In genomic region chr1:68453060-68453665, GRCh38 we compare ENCODE assay signal across 24 cellular contexts. TPM values are rescaled to one million over a fixed set of nuclear protein-coding genes. Genes with fewer than 3 reads are reported as not detected.
"Had no signal": no experiment of that assay in that cellular context is flagged by ENCODE, and none has a peak within 500 bp of the region (broad histone marks: within the 10 kb centered on the region; RNA-seq: fewer than 3 reads in every experiment).

No MANE protein-coding gene starts in this region.

- H3K4me3 Mint-ChIP-seq: activated CD4-positive, alpha-beta memory T cell treated with anti-CD3 and anti-CD28 coated beads for 36 hours; activated CD4-positive, alpha-beta T cell treated with anti-CD3 and anti-CD28 coated beads for 36 hours; activated CD8-positive, alpha-beta memory T cell treated with anti-CD3 and anti-CD28 coated beads, Interleukin-2, amount 10 ng/mL, durations not matched to agents 7 days and 5 days; activated naive CD4-positive, alpha-beta T cell treated with anti-CD3 and anti-CD28 coated beads for 36 hours; activated naive CD8-positive, alpha-beta T cell treated with anti-CD3 and anti-CD28 coated beads, Interleukin-2, amount 50 U/mL, for 24 hours; natural killer cell treated with Interleukin-12 subunit alpha and Interleukin-12 subunit beta and Interleukin-15 and Interleukin-18, amount 100 ng/mL, for 72 hours; T-helper 1 cell treated with Interleukin-12 subunit alpha and Interleukin-12 subunit beta and Interleukin-4 antibody, amounts not matched to agents 30 μg/mL and 1 μg/mL, for 36 hours had no signal

- H3K4me1 Mint-ChIP-seq: activated CD4-positive, alpha-beta T cell treated with anti-CD3 and anti-CD28 coated beads for 36 hours; activated CD8-positive, alpha-beta memory T cell treated with anti-CD3 and anti-CD28 coated beads, Interleukin-2, amount 10 ng/mL, durations not matched to agents 7 days and 5 days; activated naive CD8-positive, alpha-beta T cell treated with anti-CD3 and anti-CD28 coated beads, Interleukin-2, amount 50 U/mL, for 24 hours had no signal

- H3K9me3 ChIP-seq: ascending aorta, colonic mucosa, esophagus squamous epithelium, psoas muscle, right lobe of liver, stomach, thoracic aorta had no signal

- H3K27ac Mint-ChIP-seq: activated CD4-positive, alpha-beta memory T cell treated with anti-CD3 and anti-CD28 coated beads for 36 hours; activated CD4-positive, alpha-beta T cell treated with anti-CD3 and anti-CD28 coated beads for 36 hours; activated CD8-positive, alpha-beta memory T cell treated with anti-CD3 and anti-CD28 coated beads, Interleukin-2, amount 10 ng/mL, durations not matched to agents 7 days and 5 days; activated naive CD4-positive, alpha-beta T cell treated with anti-CD3 and anti-CD28 coated beads for 36 hours; activated naive CD8-positive, alpha-beta T cell treated with anti-CD3 and anti-CD28 coated beads, Interleukin-2, amount 50 U/mL, for 24 hours; activated T-helper 2 cell treated with anti-CD3 and anti-CD28 coated beads, Interferon-gamma antibody, Interleukin-2, Interleukin-4, amounts not matched to agents 10 μg/mL and 5 μg/mL and 100 μg/mL, durations not matched to agents 14 hours and 24 hours and 36 hours; natural killer cell treated with Interleukin-12 subunit alpha and Interleukin-12 subunit beta and Interleukin-15 and Interleukin-18, amount 100 ng/mL, for 72 hours; T-helper 1 cell treated with Interleukin-12 subunit alpha and Interleukin-12 subunit beta and Interleukin-4 antibody, amounts not matched to agents 30 μg/mL and 1 μg/mL, for 36 hours had no signal

- H3K9me3 Mint-ChIP-seq: activated CD4-positive, alpha-beta memory T cell treated with anti-CD3 and anti-CD28 coated beads for 36 hours; activated naive CD4-positive, alpha-beta T cell treated with anti-CD3 and anti-CD28 coated beads for 36 hours; activated naive CD8-positive, alpha-beta T cell treated with anti-CD3 and anti-CD28 coated beads, Interleukin-2, amount 50 U/mL, for 24 hours; activated T-helper 2 cell treated with anti-CD3 and anti-CD28 coated beads, Interferon-gamma antibody, Interleukin-2, Interleukin-4, amounts not matched to agents 10 μg/mL and 5 μg/mL and 100 μg/mL, durations not matched to agents 14 hours and 24 hours and 36 hours; T-helper 1 cell treated with Interleukin-12 subunit alpha and Interleukin-12 subunit beta and Interleukin-4 antibody, amounts not matched to agents 30 μg/mL and 1 μg/mL, for 36 hours had no signal

- H3K27me3 ChIP-seq: ascending aorta, colonic mucosa, esophagus squamous epithelium, right lobe of liver, stomach had no signal

- H3K4me1 ChIP-seq: ascending aorta, colonic mucosa, psoas muscle, right lobe of liver had no signal

- H3K27ac ChIP-seq: ascending aorta, colonic mucosa, esophagus squamous epithelium, psoas muscle, right lobe of liver, stomach, thoracic aorta, WERI-Rb-1 had no signal

- H3K36me3 Mint-ChIP-seq: activated CD4-positive, alpha-beta memory T cell treated with anti-CD3 and anti-CD28 coated beads for 36 hours; activated CD8-positive, alpha-beta memory T cell treated with anti-CD3 and anti-CD28 coated beads, Interleukin-2, amount 10 ng/mL, durations not matched to agents 7 days and 5 days; natural killer cell treated with Interleukin-12 subunit alpha and Interleukin-12 subunit beta and Interleukin-15 and Interleukin-18, amount 100 ng/mL, for 72 hours had no signal

- H3K4me3 ChIP-seq: ascending aorta, colonic mucosa, esophagus squamous epithelium, psoas muscle, right lobe of liver, stomach, thoracic aorta had no signal

- DNase-seq: activated CD4-positive, alpha-beta memory T cell treated with anti-CD3 and anti-CD28 coated beads for 36 hours; activated CD4-positive, alpha-beta T cell treated with anti-CD3 and anti-CD28 coated beads for 36 hours; activated CD8-positive, alpha-beta memory T cell treated with anti-CD3 and anti-CD28 coated beads, Interleukin-2, amount 10 ng/mL, durations not matched to agents 7 days and 5 days; activated naive CD4-positive, alpha-beta T cell treated with anti-CD3 and anti-CD28 coated beads for 36 hours; activated naive CD8-positive, alpha-beta T cell treated with anti-CD3 and anti-CD28 coated beads, Interleukin-2, amount 50 U/mL, for 24 hours; activated T-cell treated with anti-CD3 and anti-CD28 coated beads, Interleukin-2, amount 50 U/mL, for 1 hour; central memory CD4-positive, alpha-beta T cell; colonic mucosa; effector CD4-positive, alpha-beta T cell; esophagus squamous epithelium; kidney glomerular epithelial cell; mesendoderm; psoas muscle; right lobe of liver; stimulated activated CD4-positive, alpha-beta T cell treated with anti-CD3 and anti-CD28 coated beads, Interleukin-1b, Interleukin-23, amount 100 ng/mL, for 48 hours; stomach; WERI-Rb-1 had no signal

- H3K27me3 Mint-ChIP-seq: activated CD4-positive, alpha-beta memory T cell treated with anti-CD3 and anti-CD28 coated beads for 36 hours; activated CD4-positive, alpha-beta T cell treated with anti-CD3 and anti-CD28 coated beads for 36 hours; activated CD8-positive, alpha-beta memory T cell treated with anti-CD3 and anti-CD28 coated beads, Interleukin-2, amount 10 ng/mL, durations not matched to agents 7 days and 5 days; activated naive CD8-positive, alpha-beta T cell treated with anti-CD3 and anti-CD28 coated beads, Interleukin-2, amount 50 U/mL, for 24 hours had no signal

- H3K36me3 ChIP-seq: ascending aorta, colonic mucosa, esophagus squamous epithelium, right lobe of liver, stomach, thoracic aorta, WERI-Rb-1 had no signal

RNA-seq across cellular contexts. Expression of gene RPE65, which starts 3.4 kb away (rescaled TPM):
- total RNA-seq: activated CD4-positive, alpha-beta memory T cell treated with anti-CD3 and anti-CD28 coated beads for 36 hours; activated CD4-positive, alpha-beta T cell treated with anti-CD3 and anti-CD28 coated beads for 36 hours; activated CD8-positive, alpha-beta memory T cell treated with anti-CD3 and anti-CD28 coated beads, Interleukin-2, amount 10 ng/mL, durations not matched to agents 7 days and 5 days; activated naive CD4-positive, alpha-beta T cell treated with anti-CD3 and anti-CD28 coated beads for 36 hours; activated T-helper 2 cell treated with anti-CD3 and anti-CD28 coated beads, Interferon-gamma antibody, Interleukin-2, Interleukin-4, amounts not matched to agents 10 μg/mL and 5 μg/mL and 100 μg/mL, durations not matched to agents 14 hours and 24 hours and 36 hours; ascending aorta; colonic mucosa; esophagus squamous epithelium; liver; natural killer cell treated with Interleukin-12 subunit alpha and Interleukin-12 subunit beta and Interleukin-15 and Interleukin-18, amount 100 ng/mL, for 72 hours; omental fat pad; psoas muscle; right lobe of liver; thoracic aorta had no signal
- polyA plus RNA-seq: liver, psoas muscle had no signal

RNA-seq across cellular contexts. Expression of gene DEPDC1, which starts 43.7 kb away (rescaled TPM):
- total RNA-seq: ascending aorta, thoracic aorta had no signal
